1 cellular context compared by ENCODE assay signal in genomic region chr2:173572848-173573247, GRCh38.
TF ChIP-seq lines count a peak whose summit lies in the region.

No MANE protein-coding gene starts in this region.

TF ChIP-seq in GM23338, 12 proteins besides CTCF, POLR2A, EP300 and RAD21 (continued from another document):
- TF ChIP-seq ZNF462 (CRISPR knock-in tag; IDR thresholded peaks at IDR 0.05) = no peak
- TF ChIP-seq POLR2AphosphoS5 (IDR thresholded peaks at IDR 0.05; ENCODE audit: low read depth) = no peak
- TF ChIP-seq NANOG (IDR thresholded peaks at IDR 0.05; ENCODE audit: borderline replicate concordance) = no peak
- no peak for TF ChIP-seq JUNB (IDR thresholded peaks at IDR 0.05; ENCODE audit: unreplicated experiment)
- no peak for TF ChIP-seq CREB1 (CRISPR knock-in tag; IDR thresholded peaks at IDR 0.05; ENCODE audit: low read depth)
- no peak for TF ChIP-seq EZH2 (IDR thresholded peaks at IDR 0.05; ENCODE audit: low read depth, unreplicated experiment)
- TF ChIP-seq ZNF331 (CRISPR knock-in tag; IDR thresholded peaks at IDR 0.05; ENCODE audit: low read depth) = no peak
- no peak for TF ChIP-seq STAT1 (IDR thresholded peaks at IDR 0.05; ENCODE audit: unreplicated experiment)
